Comparison of ENCODE assay signal across 25 cellular contexts in the genomic region with DNA sequence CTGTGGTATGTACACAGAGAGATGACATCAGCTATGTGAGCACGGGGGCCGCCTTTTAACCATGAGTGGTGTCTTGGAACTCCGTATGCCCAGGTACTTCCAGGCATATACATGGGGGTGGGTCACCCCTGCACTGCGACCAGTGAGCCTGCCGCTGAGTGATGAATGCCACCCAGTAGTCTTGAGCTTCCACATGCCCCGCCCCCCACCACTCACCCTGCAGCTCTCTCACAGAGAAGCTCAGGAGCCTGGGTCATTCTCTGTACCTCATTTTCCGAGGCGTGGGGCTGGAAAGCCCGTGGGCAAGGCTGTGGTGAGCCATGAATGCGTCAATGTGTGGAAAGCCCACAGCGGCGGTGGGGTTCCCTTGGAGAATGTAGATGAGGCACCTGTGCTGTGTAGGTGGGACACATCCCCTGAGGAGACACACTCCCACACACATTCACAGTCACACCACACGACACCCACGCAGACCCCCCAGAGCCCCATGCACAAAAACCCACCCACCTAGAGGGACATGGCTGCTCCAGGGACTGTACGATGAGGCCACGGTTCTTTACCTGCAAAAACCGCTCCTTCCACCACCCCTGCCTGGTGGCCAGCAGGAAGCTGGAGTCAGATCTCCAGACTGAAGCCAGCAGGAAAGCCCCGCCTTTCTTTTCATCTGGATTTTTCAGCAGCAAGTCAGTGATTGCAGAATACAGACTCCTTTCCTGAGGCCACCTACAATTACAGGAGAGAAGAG.
A peak's percentile ranks its signal among the peaks of the same experiment; 100 is the strongest.
DNase-seq lines count a peak whose midpoint lies in the region; ATAC-seq and TF ChIP-seq lines count a peak whose summit lies in the region.
"Had no signal": no experiment of that assay in that cellular context is flagged by ENCODE, and none has a peak within 500 bp of the region (broad histone marks: within the 10 kb centered on the region; RNA-seq: fewer than 3 reads in every experiment).

No MANE protein-coding gene starts in this region.

- H3K27me3 Mint-ChIP-seq in stimulated activated memory B cell treated with anti-CD40 and anti-IgM and Interleukin-4, amounts not matched to agents 10 μg/mL and 1 μg/mL and 100 μg/mL, for 72 hours, result peaks cover 31% of the 10 kb centered on the region

- no peak overlapping the region for H3K4me3 ChIP-seq in epithelial cell of esophagus (ENCODE audit: low read length)
- H3K4me3 ChIP-seq: ascending aorta; BLaER1 treated with 17β-estradiol and CSF1 and Interleukin-3, amounts not matched to agents 10 nM and 100 nM; cardiac muscle cell; colonic mucosa; esophagus muscularis mucosa; HAP-1; MG63 had no signal

- TF ChIP-seq CTCF in epithelial cell of esophagus (IDR thresholded peaks at IDR 0.05; ENCODE audit: insufficient read depth, low read depth, low read length, missing control alignments), result no peak

- no peak overlapping the region for H3K4me3 Mint-ChIP-seq in stimulated activated memory B cell treated with anti-CD40 and anti-IgM and Interleukin-4, amounts not matched to agents 10 μg/mL and 1 μg/mL and 100 μg/mL, for 72 hours
- H3K4me3 Mint-ChIP-seq: activated CD4-positive, alpha-beta T cell treated with anti-CD3 and anti-CD28 coated beads, Interleukin-2, amount 10 ng/mL, durations not matched to agents 24 days and 14 days; activated naive CD4-positive, alpha-beta T cell treated with anti-CD3 and anti-CD28 coated beads, Interleukin-2, amount 50 U/mL, for 24 hours; effector memory CD8-positive, alpha-beta T cell; immature natural killer cell; naive thymus-derived CD8-positive, alpha-beta T cell had no signal

- no peaks in the 10 kb centered on the region for H3K9me3 Mint-ChIP-seq in stimulated activated memory B cell treated with anti-CD40 and anti-IgM and Interleukin-4, amounts not matched to agents 10 μg/mL and 1 μg/mL and 100 μg/mL, for 72 hours
- H3K9me3 Mint-ChIP-seq: activated CD4-positive, alpha-beta T cell treated with anti-CD3 and anti-CD28 coated beads, Interleukin-2, amount 10 ng/mL, durations not matched to agents 24 days and 14 days; activated naive CD4-positive, alpha-beta T cell treated with anti-CD3 and anti-CD28 coated beads, Interleukin-2, amount 50 U/mL, for 24 hours; effector memory CD8-positive, alpha-beta T cell; immature natural killer cell; naive thymus-derived CD8-positive, alpha-beta T cell had no signal

- H3K27ac Mint-ChIP-seq in stimulated activated memory B cell treated with anti-CD40 and anti-IgM and Interleukin-4, amounts not matched to agents 10 μg/mL and 1 μg/mL and 100 μg/mL, for 72 hours, result no peak overlapping the region
- H3K27ac Mint-ChIP-seq: activated CD4-positive, alpha-beta T cell treated with anti-CD3 and anti-CD28 coated beads, Interleukin-2, amount 10 ng/mL, durations not matched to agents 24 days and 14 days; activated naive CD4-positive, alpha-beta T cell treated with anti-CD3 and anti-CD28 coated beads, Interleukin-2, amount 50 U/mL, for 24 hours; effector memory CD8-positive, alpha-beta T cell; immature natural killer cell; naive thymus-derived CD8-positive, alpha-beta T cell had no signal

- H3K4me1 Mint-ChIP-seq in stimulated activated memory B cell treated with anti-CD40 and anti-IgM and Interleukin-4, amounts not matched to agents 10 μg/mL and 1 μg/mL and 100 μg/mL, for 72 hours, result no peaks in the 10 kb centered on the region
- H3K4me1 Mint-ChIP-seq: activated CD4-positive, alpha-beta T cell treated with anti-CD3 and anti-CD28 coated beads, Interleukin-2, amount 10 ng/mL, durations not matched to agents 24 days and 14 days; activated naive CD4-positive, alpha-beta T cell treated with anti-CD3 and anti-CD28 coated beads, Interleukin-2, amount 50 U/mL, for 24 hours; immature natural killer cell; naive thymus-derived CD8-positive, alpha-beta T cell had no signal

- intact Hi-C loops in Right ventricle myocardium inferior (cut with DNase I), result no loop called here
- intact Hi-C loops in left ventricle myocardium superior (cut with micrococcal nuclease), result no loop called here

- no peaks in the 10 kb centered on the region for H3K36me3 Mint-ChIP-seq in stimulated activated memory B cell treated with anti-CD40 and anti-IgM and Interleukin-4, amounts not matched to agents 10 μg/mL and 1 μg/mL and 100 μg/mL, for 72 hours
- H3K36me3 Mint-ChIP-seq: activated naive CD4-positive, alpha-beta T cell treated with anti-CD3 and anti-CD28 coated beads, Interleukin-2, amount 50 U/mL, for 24 hours; immature natural killer cell; naive thymus-derived CD8-positive, alpha-beta T cell had no signal

- DNase-seq in Right ventricle myocardium inferior (ENCODE audit: missing footprints), result peak; percentile 41
- no peak for DNase-seq in left ventricle myocardium superior
- DNase-seq in NCI-H146 (lab: John Stamatoyannopoulos, UW), result peak; percentile 80
- peak; percentile 11 for DNase-seq in epithelial cell of esophagus (ENCODE audit: low read depth)
- DNase-seq in activated effector memory CD4-positive, alpha-beta T cell treated with Interleukin-2 at 50 U/mL for 16 hours, result no peak
- DNase-seq in CD1c-positive myeloid dendritic cell (ENCODE audit: extremely low spot score), result no peak
- DNase-seq: activated CD4-positive, alpha-beta T cell treated with anti-CD3 and anti-CD28 coated beads, Interleukin-2, amount 10 ng/mL, durations not matched to agents 24 days and 14 days; DMS79 treated with DMSO at 0.1 percent for 48 hours; effector memory CD8-positive, alpha-beta T cell; immature natural killer cell; MG63; midbrain; naive thymus-derived CD8-positive, alpha-beta T cell; NCI-H1105 treated with DMSO at 0.1 percent for 48 hours; NCI-H446; stimulated activated CD4-positive, alpha-beta T cell treated with anti-CD3 and anti-CD28 coated beads, Interleukin-1b, Interleukin-23, amount 100 ng/mL, for 48 hours had no signal

- ATAC-seq in Right ventricle myocardium inferior (no peak), left ventricle myocardium superior (no peak), GM18517 (IDR thresholded peaks at IDR 0.05; ENCODE audit: unreplicated experiment) (no peak)
- ATAC-seq in stimulated activated memory B cell treated with anti-CD40 and anti-IgM and Interleukin-4, amounts not matched to agents 10 μg/mL and 1 μg/mL and 100 μg/mL, for 72 hours, result peak; percentile 24
- ATAC-seq: effector memory CD8-positive, alpha-beta T cell; naive thymus-derived CD8-positive, alpha-beta T cell had no signal

Comparison
In these comparisons a context has a peak if more than half of its experiments do, and no peak if none do; other contexts are left out.
1. DNase-seq: peak in Right ventricle myocardium inferior (single experiment), NCI-H146 (single experiment) and epithelial cell of esophagus (single experiment); none in left ventricle myocardium superior (single experiment), activated effector memory CD4-positive, alpha-beta T cell treated with Interleukin-2 at 50 U/mL for 16 hours (single experiment) and CD1c-positive myeloid dendritic cell (single experiment).